Comparison of ENCODE assay signal across 1 cellular context in the genomic region with DNA sequence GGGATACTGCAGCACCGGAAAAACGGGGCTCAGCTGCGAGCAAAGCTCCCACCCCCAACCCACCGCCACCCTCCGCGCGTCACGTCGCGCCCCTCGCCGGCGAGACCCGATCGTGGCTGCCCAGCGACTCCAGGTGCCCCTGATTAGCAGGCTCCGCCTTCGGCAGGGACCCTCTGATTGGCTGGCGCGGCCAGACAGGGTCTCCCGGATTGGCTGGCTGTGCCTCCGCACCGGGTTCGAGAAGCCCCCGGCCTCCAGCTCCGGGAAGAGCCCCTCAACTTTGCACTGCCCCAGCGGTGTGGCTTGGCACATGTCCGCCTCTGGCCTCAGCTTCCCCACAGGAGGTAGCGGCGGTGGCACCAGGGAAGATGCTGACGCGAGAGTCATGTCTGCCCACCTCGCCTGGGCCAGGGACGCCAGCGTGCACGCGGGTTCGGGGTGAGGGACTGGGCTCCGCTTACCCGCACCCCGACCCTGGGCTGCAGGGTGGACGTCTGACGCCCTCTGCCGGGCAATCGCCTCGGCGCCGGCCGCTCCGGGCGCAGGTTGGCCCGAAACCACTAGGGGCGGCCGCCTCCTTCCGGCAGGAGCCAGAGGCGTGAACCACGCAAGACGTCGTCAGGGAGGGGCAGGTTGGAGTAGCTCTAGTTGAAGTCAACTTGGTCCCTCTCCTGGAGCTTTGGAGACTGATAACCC.
TF ChIP-seq lines count a peak whose summit lies in the region.

No MANE protein-coding gene starts in this region.

TF ChIP-seq in HepG2, 621 proteins besides CTCF, POLR2A, EP300 and RAD21 (continued from another document and continues in another):
- TF ChIP-seq, protein P1, sequence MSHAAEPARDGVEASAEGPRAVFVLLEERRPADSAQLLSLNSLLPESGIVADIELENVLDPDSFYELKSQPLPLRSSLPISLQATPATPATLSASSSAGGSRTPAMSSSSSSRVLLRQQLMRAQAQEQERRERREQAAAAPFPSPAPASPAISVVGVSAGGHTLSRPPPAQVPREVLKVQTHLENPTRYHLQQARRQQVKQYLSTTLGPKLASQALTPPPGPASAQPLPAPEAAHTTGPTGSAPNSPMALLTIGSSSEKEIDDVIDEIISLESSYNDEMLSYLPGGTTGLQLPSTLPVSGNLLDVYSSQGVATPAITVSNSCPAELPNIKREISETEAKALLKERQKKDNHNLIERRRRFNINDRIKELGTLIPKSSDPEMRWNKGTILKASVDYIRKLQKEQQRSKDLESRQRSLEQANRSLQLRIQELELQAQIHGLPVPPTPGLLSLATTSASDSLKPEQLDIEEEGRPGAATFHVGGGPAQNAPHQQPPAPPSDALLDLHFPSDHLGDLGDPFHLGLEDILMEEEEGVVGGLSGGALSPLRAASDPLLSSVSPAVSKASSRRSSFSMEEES (CRISPR knock-in tag; IDR thresholded peaks at IDR 0.05), result peak; percentile 45; the same call in 1 of the 2 replicates
- TF ChIP-seq MTA1 (CRISPR knock-in tag; IDR thresholded peaks at IDR 0.05; ENCODE audit: borderline replicate concordance) (peak; percentile 95; the same call in 1 of the 2 replicates), ZNF143 (CRISPR knock-in tag; IDR thresholded peaks at IDR 0.05) (no peak; the same call in 1 of the 2 replicates), FOXM1 (CRISPR knock-in tag; IDR thresholded peaks at IDR 0.05) (no peak), PCBP2 (optimal IDR thresholded peaks at IDR 0.05; ENCODE audit: low read depth, low read length, poor library complexity, severe bottlenecking) (no peak), ZNF547 (CRISPR knock-in tag; IDR thresholded peaks at IDR 0.05) (peak; percentile 84), HES4 (CRISPR knock-in tag; IDR thresholded peaks at IDR 0.05; ENCODE audit: borderline replicate concordance) (peak; percentile 55), CEBPG (CRISPR knock-in tag; IDR thresholded peaks at IDR 0.05) (peak; percentile 40; the same call in 1 of the 2 replicates), CAMTA2 (CRISPR knock-in tag; IDR thresholded peaks at IDR 0.05; ENCODE audit: borderline replicate concordance) (no peak), ZNF772 (CRISPR knock-in tag; IDR thresholded peaks at IDR 0.05) (peak; percentile 72; the same call in 1 of the 2 replicates), ZSCAN30 (CRISPR knock-in tag; IDR thresholded peaks at IDR 0.05) (no peak), MED13 (CRISPR knock-in tag; IDR thresholded peaks at IDR 0.05) (peak; percentile 88), KDM5B (CRISPR knock-in tag; IDR thresholded peaks at IDR 0.05; ENCODE audit: borderline replicate concordance) (peak; percentile 66; the same call in 1 of the 2 replicates), MEF2D (CRISPR knock-in tag; IDR thresholded peaks at IDR 0.05) (peak; percentile 75; the same call in 1 of the 2 replicates), BRCA1 (CRISPR knock-in tag; IDR thresholded peaks at IDR 0.05) (peak; percentile 78; the same call in 1 of the 2 replicates), ZSCAN21 (CRISPR knock-in tag; IDR thresholded peaks at IDR 0.05; ENCODE audit: borderline replicate concordance) (peak; percentile 68), PPARG (CRISPR knock-in tag; conservative IDR thresholded peaks at IDR 0.05) (peak; percentile 43; the same call in 1 of the 2 replicates), ZNF614 (CRISPR knock-in tag; IDR thresholded peaks at IDR 0.05; ENCODE audit: borderline replicate concordance) (peak; percentile 57; the same call in 1 of the 2 replicates), HNRNPL (IDR thresholded peaks at IDR 0.05; ENCODE audit: low read depth, low read length) (peak; percentile 74; the same call in 1 of the 2 replicates), TRIM24 (CRISPR knock-in tag; IDR thresholded peaks at IDR 0.05) (no peak), MAZ (IDR thresholded peaks at IDR 0.05; ENCODE audit: borderline replicate concordance, low read depth, low read length) (no peak; the same call in 1 of the 2 replicates), MAZ (CRISPR knock-in tag; IDR thresholded peaks at IDR 0.05; ENCODE audit: low read depth) (peak; percentile 32), SMAD9 (CRISPR knock-in tag; IDR thresholded peaks at IDR 0.05) (peak; percentile 91; the same call in 1 of the 2 replicates), ELF1 (CRISPR knock-in tag; IDR thresholded peaks at IDR 0.05) (peak; percentile 53), NFYB (CRISPR knock-in tag; IDR thresholded peaks at IDR 0.05) (peak; percentile 74), REXO4 (CRISPR knock-in tag; IDR thresholded peaks at IDR 0.05; ENCODE audit: borderline replicate concordance) (0 out of 2 replicates have a peak, but pooled peaks have one; percentile 16), SOX6 (IDR thresholded peaks at IDR 0.05) (no peak), SOX6 (CRISPR knock-in tag; IDR thresholded peaks at IDR 0.05) (peak; percentile 73; the same call in 1 of the 2 replicates), ZNF691 (CRISPR knock-in tag; IDR thresholded peaks at IDR 0.05; ENCODE audit: borderline replicate concordance, low read depth) (peak; percentile 72), CSRNP1 (CRISPR knock-in tag; IDR thresholded peaks at IDR 0.05) (peak; percentile 84; the same call in 1 of the 2 replicates), ZNF781 (CRISPR knock-in tag; IDR thresholded peaks at IDR 0.05; ENCODE audit: borderline replicate concordance, not compliant biosample characterization) (peak; percentile 6), ELF3 (CRISPR knock-in tag; IDR thresholded peaks at IDR 0.05) (no peak; the same call in 1 of the 2 replicates), ZFY (CRISPR knock-in tag; IDR thresholded peaks at IDR 0.05) (peak; percentile 46; the same call in 1 of the 2 replicates), ZNF329 (CRISPR knock-in tag; IDR thresholded peaks at IDR 0.05; ENCODE audit: low read depth) (peak; percentile 64; the same call in 1 of the 2 replicates), ZNF883 (CRISPR knock-in tag; IDR thresholded peaks at IDR 0.05; ENCODE audit: not compliant biosample characterization) (peak; percentile 89), ZFAT (CRISPR knock-in tag; conservative IDR thresholded peaks at IDR 0.05) (no peak)
- TF ChIP-seq, protein P2, sequence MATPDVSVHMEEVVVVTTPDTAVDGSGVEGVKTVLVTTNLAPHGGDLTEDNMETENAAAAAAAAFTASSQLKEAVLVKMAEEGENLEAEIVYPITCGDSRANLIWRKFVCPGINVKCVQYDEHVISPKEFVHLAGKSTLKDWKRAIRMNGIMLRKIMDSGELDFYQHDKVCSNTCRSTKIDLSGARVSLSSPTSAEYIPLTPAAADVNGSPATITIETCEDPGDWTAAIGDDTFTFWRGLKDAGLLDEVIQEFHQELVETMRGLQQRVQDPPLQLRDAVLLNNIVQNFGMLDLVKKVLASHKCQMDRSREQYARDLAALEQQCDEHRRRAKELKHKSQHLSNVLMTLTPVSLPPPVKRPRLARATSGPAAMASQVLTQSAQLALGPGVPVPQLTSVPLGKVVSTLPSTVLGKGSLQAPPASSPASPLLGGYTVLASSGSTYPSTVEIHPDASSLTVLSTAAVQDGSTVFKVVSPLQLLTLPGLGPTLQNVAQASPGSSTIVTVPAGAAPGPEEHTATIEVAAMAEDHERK (CRISPR knock-in tag; IDR thresholded peaks at IDR 0.05; ENCODE audit: low read depth), result peak; percentile 63; the same call in 1 of the 2 replicates
- TF ChIP-seq, protein P3, sequence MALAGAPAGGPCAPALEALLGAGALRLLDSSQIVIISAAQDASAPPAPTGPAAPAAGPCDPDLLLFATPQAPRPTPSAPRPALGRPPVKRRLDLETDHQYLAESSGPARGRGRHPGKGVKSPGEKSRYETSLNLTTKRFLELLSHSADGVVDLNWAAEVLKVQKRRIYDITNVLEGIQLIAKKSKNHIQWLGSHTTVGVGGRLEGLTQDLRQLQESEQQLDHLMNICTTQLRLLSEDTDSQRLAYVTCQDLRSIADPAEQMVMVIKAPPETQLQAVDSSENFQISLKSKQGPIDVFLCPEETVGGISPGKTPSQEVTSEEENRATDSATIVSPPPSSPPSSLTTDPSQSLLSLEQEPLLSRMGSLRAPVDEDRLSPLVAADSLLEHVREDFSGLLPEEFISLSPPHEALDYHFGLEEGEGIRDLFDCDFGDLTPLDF (CRISPR knock-in tag; IDR thresholded peaks at IDR 0.05), result no peak
- TF ChIP-seq, protein P4, sequence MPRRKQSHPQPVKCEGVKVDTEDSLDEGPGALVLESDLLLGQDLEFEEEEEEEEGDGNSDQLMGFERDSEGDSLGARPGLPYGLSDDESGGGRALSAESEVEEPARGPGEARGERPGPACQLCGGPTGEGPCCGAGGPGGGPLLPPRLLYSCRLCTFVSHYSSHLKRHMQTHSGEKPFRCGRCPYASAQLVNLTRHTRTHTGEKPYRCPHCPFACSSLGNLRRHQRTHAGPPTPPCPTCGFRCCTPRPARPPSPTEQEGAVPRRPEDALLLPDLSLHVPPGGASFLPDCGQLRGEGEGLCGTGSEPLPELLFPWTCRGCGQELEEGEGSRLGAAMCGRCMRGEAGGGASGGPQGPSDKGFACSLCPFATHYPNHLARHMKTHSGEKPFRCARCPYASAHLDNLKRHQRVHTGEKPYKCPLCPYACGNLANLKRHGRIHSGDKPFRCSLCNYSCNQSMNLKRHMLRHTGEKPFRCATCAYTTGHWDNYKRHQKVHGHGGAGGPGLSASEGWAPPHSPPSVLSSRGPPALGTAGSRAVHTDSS (CRISPR knock-in tag; conservative IDR thresholded peaks at IDR 0.05), result no peak
- TF ChIP-seq, protein P5, sequence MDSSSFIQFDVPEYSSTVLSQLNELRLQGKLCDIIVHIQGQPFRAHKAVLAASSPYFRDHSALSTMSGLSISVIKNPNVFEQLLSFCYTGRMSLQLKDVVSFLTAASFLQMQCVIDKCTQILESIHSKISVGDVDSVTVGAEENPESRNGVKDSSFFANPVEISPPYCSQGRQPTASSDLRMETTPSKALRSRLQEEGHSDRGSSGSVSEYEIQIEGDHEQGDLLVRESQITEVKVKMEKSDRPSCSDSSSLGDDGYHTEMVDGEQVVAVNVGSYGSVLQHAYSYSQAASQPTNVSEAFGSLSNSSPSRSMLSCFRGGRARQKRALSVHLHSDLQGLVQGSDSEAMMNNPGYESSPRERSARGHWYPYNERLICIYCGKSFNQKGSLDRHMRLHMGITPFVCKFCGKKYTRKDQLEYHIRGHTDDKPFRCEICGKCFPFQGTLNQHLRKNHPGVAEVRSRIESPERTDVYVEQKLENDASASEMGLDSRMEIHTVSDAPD (CRISPR knock-in tag; IDR thresholded peaks at IDR 0.05), result no peak; the same call in 1 of the 2 replicates
- TF ChIP-seq, protein P6, sequence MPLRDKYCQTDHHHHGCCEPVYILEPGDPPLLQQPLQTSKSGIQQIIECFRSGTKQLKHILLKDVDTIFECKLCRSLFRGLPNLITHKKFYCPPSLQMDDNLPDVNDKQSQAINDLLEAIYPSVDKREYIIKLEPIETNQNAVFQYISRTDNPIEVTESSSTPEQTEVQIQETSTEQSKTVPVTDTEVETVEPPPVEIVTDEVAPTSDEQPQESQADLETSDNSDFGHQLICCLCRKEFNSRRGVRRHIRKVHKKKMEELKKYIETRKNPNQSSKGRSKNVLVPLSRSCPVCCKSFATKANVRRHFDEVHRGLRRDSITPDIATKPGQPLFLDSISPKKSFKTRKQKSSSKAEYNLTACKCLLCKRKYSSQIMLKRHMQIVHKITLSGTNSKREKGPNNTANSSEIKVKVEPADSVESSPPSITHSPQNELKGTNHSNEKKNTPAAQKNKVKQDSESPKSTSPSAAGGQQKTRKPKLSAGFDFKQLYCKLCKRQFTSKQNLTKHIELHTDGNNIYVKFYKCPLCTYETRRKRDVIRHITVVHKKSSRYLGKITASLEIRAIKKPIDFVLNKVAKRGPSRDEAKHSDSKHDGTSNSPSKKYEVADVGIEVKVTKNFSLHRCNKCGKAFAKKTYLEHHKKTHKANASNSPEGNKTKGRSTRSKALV (CRISPR knock-in tag; IDR thresholded peaks at IDR 0.05), result peak; percentile 81
- TF ChIP-seq, protein P7, sequence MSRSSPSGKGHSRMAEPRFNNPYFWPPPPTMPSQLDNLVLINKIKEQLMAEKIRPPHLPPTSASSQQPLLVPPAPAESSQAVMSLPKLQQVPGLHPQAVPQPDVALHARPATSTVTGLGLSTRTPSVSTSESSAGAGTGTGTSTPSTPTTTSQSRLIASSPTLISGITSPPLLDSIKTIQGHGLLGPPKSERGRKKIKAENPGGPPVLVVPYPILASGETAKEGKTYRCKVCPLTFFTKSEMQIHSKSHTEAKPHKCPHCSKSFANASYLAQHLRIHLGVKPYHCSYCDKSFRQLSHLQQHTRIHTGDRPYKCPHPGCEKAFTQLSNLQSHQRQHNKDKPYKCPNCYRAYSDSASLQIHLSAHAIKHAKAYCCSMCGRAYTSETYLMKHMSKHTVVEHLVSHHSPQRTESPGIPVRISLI (CRISPR knock-in tag; IDR thresholded peaks at IDR 0.05; ENCODE audit: borderline replicate concordance), result peak; percentile 53
